Comparison of ENCODE assay signal across 1 cellular context in the genomic region with DNA sequence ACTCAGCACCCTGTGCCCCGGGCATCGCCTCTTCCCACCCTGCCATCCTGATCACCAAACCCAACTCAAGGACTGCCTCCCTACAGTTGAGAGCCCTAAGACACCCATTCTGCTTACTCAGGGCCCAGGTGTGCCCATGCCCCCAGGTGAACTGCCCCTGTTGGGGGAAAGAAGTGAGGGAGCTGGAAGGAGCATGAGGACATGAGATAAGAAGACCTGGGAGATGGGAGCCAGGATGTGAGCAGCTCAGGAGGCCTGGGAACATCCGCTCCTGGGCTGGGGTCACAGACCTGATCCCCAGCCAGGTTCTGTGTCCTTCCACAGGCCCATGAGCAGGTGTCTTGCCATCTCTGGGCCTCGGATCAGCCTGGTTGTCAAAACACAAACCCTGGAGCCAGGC.
TF ChIP-seq lines count a peak whose summit lies in the region.

No MANE protein-coding gene starts in this region.

TF ChIP-seq in HCT116, 20 proteins besides CTCF, POLR2A, EP300 and RAD21:
- TF ChIP-seq FOSL1 (IDR thresholded peaks at IDR 0.05; ENCODE audit: low read depth) (no peak), EZH2 (IDR thresholded peaks at IDR 0.05) (no peak), ZNF274 (IDR thresholded peaks at IDR 0.05; ENCODE audit: low read depth, low read length) (no peak), SP1 (IDR thresholded peaks at IDR 0.05; ENCODE audit: low read depth) (no peak), CEBPB (IDR thresholded peaks at IDR 0.05; ENCODE audit: low read depth) (no peak), SIN3A (IDR thresholded peaks at IDR 0.05; ENCODE audit: low read depth) (no peak), SRF (IDR thresholded peaks at IDR 0.05; ENCODE audit: low read depth) (no peak), YY1 (IDR thresholded peaks at IDR 0.05; ENCODE audit: extremely low read depth, insufficient replicate concordance, low read depth, low read length) (no peak), CBX3 (IDR thresholded peaks at IDR 0.05; ENCODE audit: low read depth) (no peak), ZFX (IDR thresholded peaks at IDR 0.05) (no peak), TCF7L2 (IDR thresholded peaks at IDR 0.05; ENCODE audit: borderline replicate concordance, extremely low read depth, insufficient read depth, insufficient read length) (no peak), EGR1 (IDR thresholded peaks at IDR 0.05; ENCODE audit: low read depth) (no peak), ELF1 (IDR thresholded peaks at IDR 0.05; ENCODE audit: borderline replicate concordance, low read depth) (no peak), POLR2AphosphoS5 (IDR thresholded peaks at IDR 0.05; ENCODE audit: low read depth, low read length) (no peak)
- TF ChIP-seq, protein P1, sequence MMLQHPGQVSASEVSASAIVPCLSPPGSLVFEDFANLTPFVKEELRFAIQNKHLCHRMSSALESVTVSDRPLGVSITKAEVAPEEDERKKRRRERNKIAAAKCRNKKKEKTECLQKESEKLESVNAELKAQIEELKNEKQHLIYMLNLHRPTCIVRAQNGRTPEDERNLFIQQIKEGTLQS (IDR thresholded peaks at IDR 0.05): no peak
- TF ChIP-seq, protein P2, sequence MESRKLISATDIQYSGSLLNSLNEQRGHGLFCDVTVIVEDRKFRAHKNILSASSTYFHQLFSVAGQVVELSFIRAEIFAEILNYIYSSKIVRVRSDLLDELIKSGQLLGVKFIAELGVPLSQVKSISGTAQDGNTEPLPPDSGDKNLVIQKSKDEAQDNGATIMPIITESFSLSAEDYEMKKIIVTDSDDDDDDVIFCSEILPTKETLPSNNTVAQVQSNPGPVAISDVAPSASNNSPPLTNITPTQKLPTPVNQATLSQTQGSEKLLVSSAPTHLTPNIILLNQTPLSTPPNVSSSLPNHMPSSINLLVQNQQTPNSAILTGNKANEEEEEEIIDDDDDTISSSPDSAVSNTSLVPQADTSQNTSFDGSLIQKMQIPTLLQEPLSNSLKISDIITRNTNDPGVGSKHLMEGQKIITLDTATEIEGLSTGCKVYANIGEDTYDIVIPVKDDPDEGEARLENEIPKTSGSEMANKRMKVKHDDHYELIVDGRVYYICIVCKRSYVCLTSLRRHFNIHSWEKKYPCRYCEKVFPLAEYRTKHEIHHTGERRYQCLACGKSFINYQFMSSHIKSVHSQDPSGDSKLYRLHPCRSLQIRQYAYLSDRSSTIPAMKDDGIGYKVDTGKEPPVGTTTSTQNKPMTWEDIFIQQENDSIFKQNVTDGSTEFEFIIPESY (IDR thresholded peaks at IDR 0.05; ENCODE audit: extremely low read depth, insufficient replicate concordance, low read length): no peak
- TF ChIP-seq, protein P3, sequence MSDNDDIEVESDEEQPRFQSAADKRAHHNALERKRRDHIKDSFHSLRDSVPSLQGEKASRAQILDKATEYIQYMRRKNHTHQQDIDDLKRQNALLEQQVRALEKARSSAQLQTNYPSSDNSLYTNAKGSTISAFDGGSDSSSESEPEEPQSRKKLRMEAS (IDR thresholded peaks at IDR 0.05): no peak
TF ChIP-seq in HCT116: peak in this region for 0.
